ENCODE assay signal across 9 cellular contexts in the genomic region with DNA sequence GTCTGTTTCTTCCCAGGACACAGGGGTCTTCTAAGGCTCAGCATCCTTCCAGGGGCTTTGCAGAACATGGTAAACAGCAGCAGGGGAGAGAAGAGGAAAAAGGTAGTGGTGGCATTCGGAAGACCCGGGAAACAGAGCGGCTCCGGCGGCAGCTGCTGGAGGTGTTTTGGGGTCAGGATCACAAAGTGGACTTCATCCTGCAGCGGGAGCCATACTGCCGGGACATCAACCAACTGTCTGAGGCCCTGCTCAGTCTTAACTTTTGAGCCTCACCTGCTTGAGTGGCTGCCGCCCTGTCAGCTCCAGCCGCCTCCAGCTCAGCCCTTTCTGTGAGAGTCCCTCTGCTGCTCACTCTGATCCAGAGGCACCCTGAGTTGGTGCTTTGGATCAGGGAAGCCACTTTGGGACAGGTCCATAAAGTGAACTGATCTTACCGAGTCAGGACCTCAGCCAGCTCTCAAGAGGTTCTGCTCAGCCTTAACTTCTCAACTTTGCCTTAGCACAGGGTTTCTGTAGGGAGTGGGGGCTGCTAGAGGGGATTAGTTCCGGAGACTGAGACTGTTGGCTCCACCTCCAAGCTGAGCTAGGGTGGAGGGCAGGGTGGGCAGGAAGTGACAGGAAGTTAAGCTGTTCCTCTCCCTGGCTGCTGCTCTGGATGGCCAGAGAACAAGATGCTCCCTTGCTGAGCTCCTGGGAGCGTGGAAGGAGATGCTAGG. TPM values are rescaled to one million over a fixed set of nuclear protein-coding genes. Genes with fewer than 3 reads are reported as not detected.
DNase-seq lines count a peak whose midpoint lies in the region; ATAC-seq, FAIRE-seq and TF ChIP-seq lines count a peak whose summit lies in the region.
"Had no signal": no experiment of that assay in that cellular context is flagged by ENCODE, and none has a peak within 500 bp of the region (broad histone marks: within the 10 kb centered on the region; RNA-seq: fewer than 3 reads in every experiment).

No MANE protein-coding gene starts in this region.

- peak overlapping the region; percentile 67 for H3K27ac ChIP-seq in vagina

- ATAC-seq in activated naive CD4-positive, alpha-beta T cell treated with anti-CD3 and anti-CD28 coated beads, Interleukin-2, amount 50 U/mL, for 72 hours, result no peak
- no peak for ATAC-seq in memory B cell (ENCODE audit: low read depth)

- peaks cover 27 to 42% of the 10 kb centered on the region in 2 donors for H3K36me3 Mint-ChIP-seq in activated naive CD4-positive, alpha-beta T cell treated with anti-CD3 and anti-CD28 coated beads, Interleukin-2, amount 50 U/mL, for 72 hours
- H3K36me3 Mint-ChIP-seq in memory B cell, result peaks cover 22% of the 10 kb centered on the region

- H3K9me3 ChIP-seq in vagina, result no peaks in the 10 kb centered on the region

- no peak overlapping the region for H3K4me3 Mint-ChIP-seq in memory B cell
- H3K4me3 Mint-ChIP-seq: central memory CD8-positive, alpha-beta T cell had no signal

- intact Hi-C loops in vagina (cut with DNase I), result no loop called here

- H3K4me1 ChIP-seq in vagina, result peaks cover 62% of the 10 kb centered on the region

- DNase-seq in stimulated activated CD4-positive, alpha-beta T cell treated with anti-CD3 and anti-CD28 coated beads, Interleukin-15, amount 100 ng/mL, for 24 hours, result peak; percentile 12
- no peak for DNase-seq in stimulated activated CD4-positive, alpha-beta T cell treated with anti-CD3 and anti-CD28 coated beads, Interleukin-2, amount 100 ng/mL, for 48 hours
- DNase-seq in activated naive CD4-positive, alpha-beta T cell treated with anti-CD3 and anti-CD28 coated beads, Interleukin-2, amount 50 U/mL, for 72 hours (ENCODE audit: low spot score in 2 of 2), result no peak
- DNase-seq in memory B cell (ENCODE audit: low spot score in 2 of 2) (no peak), vagina (ENCODE audit: extremely low spot score in 2 of 2) (peak in 1 of 2 donors; percentile 40), DMS53 treated with DMSO at 0.1 percent for 48 hours (lab: John Stamatoyannopoulos, UW; ENCODE audit: unreplicated experiment) (no peak), GM12891 (ENCODE audit: insufficient read length, low spot score) (no peak)
- DNase-seq in stimulated activated CD4-positive, alpha-beta T cell treated with anti-CD3 and anti-CD28 coated beads, Interleukin-4, amount 100 ng/mL, for 4 hours, result no peak

- H3K27me3 Mint-ChIP-seq in memory B cell, result no peaks in the 10 kb centered on the region
- H3K27me3 Mint-ChIP-seq: central memory CD8-positive, alpha-beta T cell had no signal

- peak in 1 of 3 experiments; percentile 1 for TF ChIP-seq CTCF in vagina (IDR thresholded peaks at IDR 0.05)

- peaks cover 0 to 61% of the 10 kb centered on the region in 2 donors for H3K36me3 ChIP-seq in vagina

- peak overlapping the region; percentile 55 to 98 for H3K27ac Mint-ChIP-seq in activated naive CD4-positive, alpha-beta T cell treated with anti-CD3 and anti-CD28 coated beads, Interleukin-2, amount 50 U/mL, for 72 hours
- H3K27ac Mint-ChIP-seq in memory B cell, result peak overlapping the region; percentile 41

- H3K4me3 ChIP-seq in vagina, result no peak overlapping the region

- H3K4me1 Mint-ChIP-seq in memory B cell, result peaks cover 39% of the 10 kb centered on the region

- H3K27me3 ChIP-seq in vagina, result no peaks in the 10 kb centered on the region

- TF ChIP-seq POLR2A in vagina (IDR thresholded peaks at IDR 0.05), result no peak
- TF ChIP-seq POLR2A in GM12891 (IDR thresholded peaks at IDR 0.05; ENCODE audit: low read depth, low read length), result no peak

- H3K9me3 Mint-ChIP-seq in activated naive CD4-positive, alpha-beta T cell treated with anti-CD3 and anti-CD28 coated beads, Interleukin-2, amount 50 U/mL, for 72 hours, result no peaks in the 10 kb centered on the region
- H3K9me3 Mint-ChIP-seq in memory B cell, result no peaks in the 10 kb centered on the region
- H3K9me3 Mint-ChIP-seq: central memory CD8-positive, alpha-beta T cell had no signal

- FAIRE-seq in GM12891 (lab: Jason Lieb, UNC), result no peak

TF ChIP-seq in GM12891, 5 proteins besides CTCF, POLR2A, EP300 and RAD21:
- TF ChIP-seq POLR2AphosphoS5 (IDR thresholded peaks at IDR 0.05; ENCODE audit: low read depth, low read length) (no peak), SPI1 (IDR thresholded peaks at IDR 0.05; ENCODE audit: low read depth, low read length) (no peak), POU2F2 (IDR thresholded peaks at IDR 0.05; ENCODE audit: low read depth, low read length) (no peak), PAX5 (IDR thresholded peaks at IDR 0.05; ENCODE audit: insufficient read depth, low read length, severe bottlenecking) (no peak), TAF1 (IDR thresholded peaks at IDR 0.05; ENCODE audit: low read depth, low read length) (no peak)

RNA-seq across cellular contexts. Expression of a gene that starts 5.4 kb away (rescaled TPM):
- total RNA-seq in activated naive CD4-positive, alpha-beta T cell treated with anti-CD3 and anti-CD28 coated beads, Interleukin-2, amount 50 U/mL, for 72 hours, result 10 to 100 TPM; 50.6 to 72.3 TPM
- 43.2 TPM for total RNA-seq in vagina
- polyA plus RNA-seq in GM12891 (2012; ENCODE audit: low read depth, missing spikeins), result 54.5 TPM

RNA-seq across cellular contexts. Expression of a gene that starts 7.4 kb away (rescaled TPM):
- total RNA-seq in activated naive CD4-positive, alpha-beta T cell treated with anti-CD3 and anti-CD28 coated beads, Interleukin-2, amount 50 U/mL, for 72 hours, result 10 to 100 TPM; 70.1 to 70.6 TPM
- total RNA-seq in vagina, result 41.7 TPM
- polyA plus RNA-seq in GM12891 (2012; ENCODE audit: low read depth, missing spikeins), result 25.1 TPM

RNA-seq across cellular contexts. Expression of a gene that starts 7.7 kb away (rescaled TPM):
- 10 to 100 TPM in 1 of 2 donors, 1 to 10 TPM in 1; 6.5 to 20.1 TPM for total RNA-seq in activated naive CD4-positive, alpha-beta T cell treated with anti-CD3 and anti-CD28 coated beads, Interleukin-2, amount 50 U/mL, for 72 hours
- 1.7 TPM for total RNA-seq in vagina
- polyA plus RNA-seq in GM12891 (2012; ENCODE audit: low read depth, missing spikeins), result 9.0 TPM

RNA-seq across cellular contexts. Expression of a gene that starts 38.4 kb away (rescaled TPM):
- total RNA-seq in activated naive CD4-positive, alpha-beta T cell treated with anti-CD3 and anti-CD28 coated beads, Interleukin-2, amount 50 U/mL, for 72 hours, result under 1 TPM; 0.02 to 0.14 TPM
- total RNA-seq in vagina, result 14.7 TPM
- 0.03 TPM for polyA plus RNA-seq in GM12891 (2012; ENCODE audit: low read depth, missing spikeins)
